In the genomic region with DNA sequence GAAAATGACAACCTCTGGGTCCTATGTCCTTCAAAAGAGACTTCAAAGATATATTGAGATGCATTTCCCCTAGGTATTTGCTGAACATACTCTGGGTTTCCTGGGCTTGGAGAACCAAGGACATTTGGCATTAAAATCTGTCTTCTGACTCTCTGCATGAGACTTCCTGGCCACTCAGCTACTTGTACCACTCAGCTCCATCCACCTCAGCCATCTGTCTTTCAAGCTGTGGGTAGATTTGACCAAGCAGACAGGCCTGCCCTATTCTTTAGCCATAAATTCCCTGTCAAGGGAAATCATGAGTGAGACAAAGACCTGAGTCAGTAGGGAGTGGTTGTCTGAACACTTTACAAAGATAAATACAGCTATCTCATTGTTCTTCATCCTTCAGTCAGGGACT, we compare ENCODE assay signal across 20 cellular contexts.
DNase-seq lines count a peak whose midpoint lies in the region; ATAC-seq, FAIRE-seq and TF ChIP-seq lines count a peak whose summit lies in the region.
"Had no signal": no experiment of that assay in that cellular context is flagged by ENCODE, and none has a peak within 500 bp of the region (broad histone marks: within the 10 kb centered on the region; RNA-seq: fewer than 3 reads in every experiment).

No MANE protein-coding gene starts in this region.

- H2AK5ac ChIP-seq in H1 (ENCODE audit: low read depth, low read length): no peak overlapping the region

- H3K27me3 Mint-ChIP-seq in stimulated activated naive CD8-positive, alpha-beta T cell treated with anti-CD3 and anti-CD28 coated beads, Interleukin-15, amount 100 ng/mL, for 72 hours: no peaks in the 10 kb centered on the region
- H3K27me3 Mint-ChIP-seq: CD4-positive, alpha-beta T cell had no signal

- no peaks in the 10 kb centered on the region for H3K79me2 ChIP-seq in H1 (ENCODE audit: control insufficient read depth in 1 of 2, insufficient read depth in 2 of 2, low read length in 2 of 2)

- no peaks in the 10 kb centered on the region for H3K9me3 ChIP-seq in H1 (ENCODE audit: insufficient read depth in 2 of 2, low read depth in 1 of 2, low read length in 1 of 2)
- H3K9me3 ChIP-seq: BE2C, Caco-2 had no signal

- H4K8ac ChIP-seq in H1 (ENCODE audit: extremely low read depth, insufficient read depth, low read length): no peak overlapping the region

- no peaks in the 10 kb centered on the region for H4K20me1 ChIP-seq in H1 (replicated peaks in 1 of 2; ENCODE audit: control insufficient read depth in 1 of 2, insufficient read depth in 2 of 2, low read length in 2 of 2)

- no peak overlapping the region for H2BK120ac ChIP-seq in H1 (replicated peaks; ENCODE audit: low read depth, low read length)

- H3K4me1 ChIP-seq in H1 (replicated peaks in 1 of 4; ENCODE audit: control insufficient read depth in 3 of 4, insufficient read depth in 4 of 4, low read length in 3 of 4) (peaks cover 0 to 5% (median 0%) of the 10 kb centered on the region in 4 experiments; a peak in 1 of 7 replicates), foreskin keratinocyte (no peaks in the 10 kb centered on the region)
- H3K4me1 ChIP-seq: BE2C, Caco-2 had no signal

- H3K18ac ChIP-seq in H1 (ENCODE audit: extremely low read depth, low read length): no peak overlapping the region

- H3K56ac ChIP-seq in H1 (replicated peaks; ENCODE audit: insufficient read length, low read depth, low read length): no peak overlapping the region

- TF ChIP-seq POLR2A in H1 (IDR thresholded peaks at IDR 0.05; ENCODE audit: control extremely low read depth in 1 of 2, low read depth in 2 of 2, low read length in 2 of 2): no peak

- no peak overlapping the region for H3K14ac ChIP-seq in H1 (ENCODE audit: insufficient read length)

- no peaks in the 10 kb centered on the region for H3K36me3 ChIP-seq in H1 (ENCODE audit: control insufficient read depth in 2 of 4, insufficient read depth in 4 of 4, low read length in 3 of 4)
- H3K36me3 ChIP-seq: BE2C had no signal

- H3K4me2 ChIP-seq in H1 (ENCODE audit: insufficient read depth in 1 of 2, low read depth in 2 of 2, low read length in 2 of 2): no peak overlapping the region

- no peaks in the 10 kb centered on the region for H3K79me1 ChIP-seq in H1 (ENCODE audit: low read depth, low read length)

- peak overlapping the region; percentile 78; the same call in 1 of the 2 replicates for H3K27ac ChIP-seq in VCaP
- H3K27ac ChIP-seq in H1 (ENCODE audit: low read depth, low read length): no peak overlapping the region
- no peak overlapping the region for H3K27ac ChIP-seq in foreskin keratinocyte

- H3K27me3 ChIP-seq in H1 (replicated peaks in 1 of 4; ENCODE audit: control insufficient read depth in 3 of 4, extremely low read depth in 1 of 4, insufficient read depth in 3 of 4, low read length in 3 of 4): no peaks in the 10 kb centered on the region
- no peaks in the 10 kb centered on the region for H3K27me3 ChIP-seq in foreskin keratinocyte
- H3K27me3 ChIP-seq: BE2C had no signal

- peak overlapping the region; percentile 41; the same call in 1 of the 2 replicates for H2BK12ac ChIP-seq in H1 (ENCODE audit: low read depth, low read length)

- no peak overlapping the region for H4K5ac ChIP-seq in H1 (ENCODE audit: insufficient read length, low read depth, low read length)

- CTCF ChIA-PET in H1 (lab: Charles Lee; ENCODE audit: partially characterized antibody): interaction anchor here (0.8 kb wide), 1 partner anchor 242 kb away, joined by 3 read pairs; no protein-coding TSS in a partner anchor

- TF ChIP-seq EP300 in H1 (IDR thresholded peaks at IDR 0.05; ENCODE audit: borderline replicate concordance in 1 of 2, low read depth in 2 of 2, low read length in 2 of 2): no peak

- POLR2A ChIA-PET in H1 (lab: Charles Lee; ENCODE audit: partially characterized antibody): no interaction called here

- no peak overlapping the region for H3K4me3 ChIP-seq in H1 (ENCODE audit: extremely low read depth in 1 of 4, insufficient read depth in 2 of 4, low read depth in 3 of 4, low read length in 4 of 4)

- no peak overlapping the region for H2AFZ ChIP-seq in H1 (ENCODE audit: low read length)

- no peaks in the 10 kb centered on the region for H3K23me2 ChIP-seq in H1 (ENCODE audit: low read depth, low read length)

- no peak overlapping the region for H3K27ac Mint-ChIP-seq in stimulated activated naive CD8-positive, alpha-beta T cell treated with anti-CD3 and anti-CD28 coated beads, Interleukin-15, amount 100 ng/mL, for 72 hours
- H3K27ac Mint-ChIP-seq: CD4-positive, alpha-beta T cell; HFFc6 had no signal

- no peak for TF ChIP-seq RAD21 in H1 (IDR thresholded peaks at IDR 0.05 in 1 of 2, conservative IDR thresholded peaks at IDR 0.05 in 1 of 2; ENCODE audit: low read depth in 2 of 2, low read length in 2 of 2)

- peak; percentile 2 for DNase-seq in HT1080 (ENCODE audit: low read depth)
- no peak for DNase-seq in H1 (ENCODE audit: low read depth in 1 of 2, low spot score in 2 of 2)
- DNase-seq in stimulated activated naive CD8-positive, alpha-beta T cell treated with anti-CD3 and anti-CD28 coated beads, Interleukin-15, amount 100 ng/mL, for 72 hours: no peak
- DNase-seq in NCI-H2107 treated with DMSO at 0.1 percent for 48 hours (lab: John Stamatoyannopoulos, UW; ENCODE audit: unreplicated experiment): no peak
- DNase-seq in foreskin keratinocyte: no peak
- no peak for DNase-seq in NCI-H2081 treated with DMSO at 0.1 percent for 48 hours (lab: John Stamatoyannopoulos, UW)
- DNase-seq: ACHN; BE2C; Caco-2; CD4-positive, alpha-beta T cell; GDM1; HFFc6; KG1 had no signal

- ATAC-seq in stimulated activated naive CD8-positive, alpha-beta T cell treated with anti-CD3 and anti-CD28 coated beads, Interleukin-15, amount 100 ng/mL, for 72 hours: no peak
- ATAC-seq in foreskin keratinocyte: no peak
- ATAC-seq: HCT116 had no signal

- TF ChIP-seq CTCF in VCaP (conservative IDR thresholded peaks at IDR 0.05) (no peak), H1 (IDR thresholded peaks at IDR 0.05; ENCODE audit: control extremely low read depth in 1 of 3, insufficient read depth in 1 of 3, low read depth in 1 of 3, low read length in 3 of 3) (no peak), foreskin keratinocyte (conservative IDR thresholded peaks at IDR 0.05) (no peak)

- H3K4ac ChIP-seq in H1 (replicated peaks; ENCODE audit: insufficient read length, low read depth, low read length): no peak overlapping the region

- H3K9ac ChIP-seq in H1 (replicated peaks in 1 of 4; ENCODE audit: extremely low read depth in 1 of 4, low read depth in 3 of 4, low read length in 3 of 4): no peak overlapping the region

- no peak overlapping the region for H3K4me3 Mint-ChIP-seq in stimulated activated naive CD8-positive, alpha-beta T cell treated with anti-CD3 and anti-CD28 coated beads, Interleukin-15, amount 100 ng/mL, for 72 hours
- H3K4me3 Mint-ChIP-seq: CD4-positive, alpha-beta T cell; HFFc6 had no signal

- no peak overlapping the region for H2BK15ac ChIP-seq in H1 (ENCODE audit: low read length)

- H2BK5ac ChIP-seq in H1 (ENCODE audit: low read depth, low read length): no peak overlapping the region; the same call in 1 of the 2 replicates

- H3K4me1 Mint-ChIP-seq in stimulated activated naive CD8-positive, alpha-beta T cell treated with anti-CD3 and anti-CD28 coated beads, Interleukin-15, amount 100 ng/mL, for 72 hours: no peaks in the 10 kb centered on the region

- no peaks in the 10 kb centered on the region for H3K9me3 Mint-ChIP-seq in stimulated activated naive CD8-positive, alpha-beta T cell treated with anti-CD3 and anti-CD28 coated beads, Interleukin-15, amount 100 ng/mL, for 72 hours
- H3K9me3 Mint-ChIP-seq: CD4-positive, alpha-beta T cell had no signal

- no peak overlapping the region for H4K91ac ChIP-seq in H1 (replicated peaks; ENCODE audit: insufficient read length, low read length)

- no peak for FAIRE-seq in H1 (lab: Jason Lieb, UNC)
- FAIRE-seq: A204.1, D721Med, GM12892, GM18507, H54 had no signal

- no peak overlapping the region for H3K23ac ChIP-seq in H1 (ENCODE audit: insufficient read length)

- no peak overlapping the region for H2BK20ac ChIP-seq in H1 (ENCODE audit: low read length)

TF ChIP-seq in H1, 55 proteins besides CTCF, POLR2A, EP300 and RAD21:
- TF ChIP-seq SRF (IDR thresholded peaks at IDR 0.05; ENCODE audit: low read depth, low read length) (no peak), SIX5 (IDR thresholded peaks at IDR 0.05; ENCODE audit: low read depth, low read length) (no peak), SP1 (IDR thresholded peaks at IDR 0.05; ENCODE audit: low read depth, low read length) (no peak), MAFK (IDR thresholded peaks at IDR 0.05; ENCODE audit: low read depth, low read length) (no peak), ASH2L (IDR thresholded peaks at IDR 0.05; ENCODE audit: low read length) (no peak), RNF2 (IDR thresholded peaks at IDR 0.05; ENCODE audit: borderline replicate concordance, low read depth, low read length, missing control alignments, poor library complexity, severe bottlenecking) (no peak), TBP (IDR thresholded peaks at IDR 0.05; ENCODE audit: low read depth, low read length) (no peak), PHF8 (conservative IDR thresholded peaks at IDR 0.05; ENCODE audit: low read depth, low read length) (no peak), EGR1 (IDR thresholded peaks at IDR 0.05; ENCODE audit: borderline replicate concordance, low read depth, low read length) (no peak), SIRT6 (IDR thresholded peaks at IDR 0.05; ENCODE audit: low read length) (no peak)
- TF ChIP-seq, protein P1, sequence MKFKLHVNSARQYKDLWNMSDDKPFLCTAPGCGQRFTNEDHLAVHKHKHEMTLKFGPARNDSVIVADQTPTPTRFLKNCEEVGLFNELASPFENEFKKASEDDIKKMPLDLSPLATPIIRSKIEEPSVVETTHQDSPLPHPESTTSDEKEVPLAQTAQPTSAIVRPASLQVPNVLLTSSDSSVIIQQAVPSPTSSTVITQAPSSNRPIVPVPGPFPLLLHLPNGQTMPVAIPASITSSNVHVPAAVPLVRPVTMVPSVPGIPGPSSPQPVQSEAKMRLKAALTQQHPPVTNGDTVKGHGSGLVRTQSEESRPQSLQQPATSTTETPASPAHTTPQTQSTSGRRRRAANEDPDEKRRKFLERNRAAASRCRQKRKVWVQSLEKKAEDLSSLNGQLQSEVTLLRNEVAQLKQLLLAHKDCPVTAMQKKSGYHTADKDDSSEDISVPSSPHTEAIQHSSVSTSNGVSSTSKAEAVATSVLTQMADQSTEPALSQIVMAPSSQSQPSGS (IDR thresholded peaks at IDR 0.05; ENCODE audit: low read length): no peak
